Comparison of ENCODE assay signal across 1 cellular context in the genomic region with DNA sequence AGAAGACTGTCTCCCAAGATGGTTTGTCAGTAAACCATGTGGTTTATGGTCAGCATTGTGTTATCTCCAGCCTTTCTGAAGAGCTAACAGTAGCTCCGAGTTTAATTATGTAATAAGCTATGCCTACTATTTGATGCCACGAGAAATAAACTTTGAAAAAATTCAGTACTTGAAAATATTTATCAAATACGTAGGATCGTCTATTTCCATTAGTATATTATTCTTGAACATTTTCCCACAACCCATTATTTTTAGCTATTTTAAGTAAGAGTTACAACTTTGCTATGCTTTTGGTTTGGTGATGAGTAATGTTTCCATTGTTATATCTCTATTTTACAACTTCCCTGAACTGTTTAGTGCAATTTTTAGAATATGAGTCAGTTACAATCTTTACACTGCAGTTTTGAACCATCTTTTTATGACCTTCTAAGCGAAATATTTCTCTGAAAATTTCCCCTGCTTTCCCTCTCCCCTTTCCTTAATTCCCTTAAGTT.
TF ChIP-seq lines count a peak whose summit lies in the region.

No MANE protein-coding gene starts in this region.

TF ChIP-seq in endothelial cell of umbilical vein, 7 proteins besides CTCF, POLR2A, EP300 and RAD21:
- TF ChIP-seq JUN (IDR thresholded peaks at IDR 0.05; ENCODE audit: borderline replicate concordance, insufficient read depth, insufficient read length, low read depth) = peak; percentile 95
- TF ChIP-seq, protein P1, sequence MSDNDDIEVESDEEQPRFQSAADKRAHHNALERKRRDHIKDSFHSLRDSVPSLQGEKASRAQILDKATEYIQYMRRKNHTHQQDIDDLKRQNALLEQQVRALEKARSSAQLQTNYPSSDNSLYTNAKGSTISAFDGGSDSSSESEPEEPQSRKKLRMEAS (IDR thresholded peaks at IDR 0.05; ENCODE audit: insufficient read depth, insufficient read length) = no peak
- peak; percentile 79 for TF ChIP-seq FOS (IDR thresholded peaks at IDR 0.05; ENCODE audit: borderline replicate concordance, insufficient read depth, low read length)
